Comparison of ENCODE assay signal across 8 cellular contexts in the genomic region with DNA sequence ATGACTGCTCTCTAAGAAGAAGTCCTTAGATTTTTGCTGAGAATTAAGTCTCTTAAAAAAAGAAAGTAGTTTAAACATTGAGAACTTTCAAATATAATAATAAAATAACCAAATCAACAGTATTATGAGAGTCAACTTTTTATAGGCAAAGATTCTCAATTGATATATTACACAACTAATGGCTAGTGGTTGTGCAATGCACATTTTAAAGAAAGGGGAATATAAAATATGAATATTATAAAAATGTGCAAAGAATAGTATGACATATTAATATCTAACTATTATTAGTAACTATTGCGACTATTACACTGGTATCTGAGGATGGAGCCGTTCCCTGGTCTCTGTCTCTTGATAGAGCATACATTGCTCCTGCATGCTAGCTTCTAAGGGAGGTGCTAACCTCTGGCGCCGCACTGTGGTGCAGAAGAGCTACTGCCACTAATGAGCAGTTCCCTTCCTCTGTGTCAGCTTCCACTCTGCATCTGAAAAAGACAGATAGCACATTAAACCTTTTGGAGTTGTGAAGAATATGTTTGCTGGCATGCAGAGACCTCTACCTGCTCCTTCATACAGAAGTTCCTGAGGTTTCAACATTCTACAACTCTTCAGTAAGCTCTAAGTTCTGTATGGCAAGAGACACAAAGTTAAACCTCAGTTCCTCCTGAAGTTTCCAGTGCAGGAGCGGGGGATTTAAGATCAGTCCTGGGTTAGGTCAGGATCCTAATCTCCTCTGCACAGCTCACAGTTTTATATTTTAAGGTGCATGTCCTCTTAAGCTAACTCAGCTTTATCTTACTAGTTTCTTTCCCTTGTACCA. TPM values are rescaled to one million over a fixed set of nuclear protein-coding genes. Genes with fewer than 3 reads are reported as not detected.
A peak's percentile ranks its signal among the peaks of the same experiment; 100 is the strongest.
DNase-seq lines count a peak whose midpoint lies in the region; FAIRE-seq and TF ChIP-seq lines count a peak whose summit lies in the region.

No MANE protein-coding gene starts in this region.

- DNase-seq in NCI-H2107 treated with DMSO at 0.1 percent for 48 hours (lab: John Stamatoyannopoulos, UW; ENCODE audit: unreplicated experiment), result peak; percentile 18
- no peak for DNase-seq in NCI-H2107 (lab: John Stamatoyannopoulos, UW)
- DNase-seq in GM23248, result peak; percentile 85
- peak; percentile 52 for DNase-seq in LHCN-M2 (ENCODE audit: low read depth)
- peak; percentile 51 to 75 for DNase-seq in SJCRH30
- peak; percentile 72 for DNase-seq in MCF 10A (ENCODE audit: unreplicated experiment)
- peak; percentile 75 for DNase-seq in kidney
- peak; percentile 51 for DNase-seq in stimulated activated CD4-positive, alpha-beta T cell treated with anti-CD3 and anti-CD28 coated beads, Interleukin-4, amount 100 ng/mL, for 1 hour

- H3K4me1 ChIP-seq in GM23248 (ENCODE audit: insufficient read depth), result no peaks in the 10 kb centered on the region; the same call in 1 of the 2 replicates
- no peaks in the 10 kb centered on the region for H3K4me1 ChIP-seq in SJCRH30
- H3K4me1 ChIP-seq in kidney (ENCODE audit: control insufficient read depth in 1 of 2, insufficient read depth in 1 of 2, low read depth in 1 of 2, low read length in 2 of 2), result peaks cover 0 to 10% of the 10 kb centered on the region in 2 donors

- H3K36me3 ChIP-seq in GM23248 (ENCODE audit: low read depth) (no peaks in the 10 kb centered on the region), SJCRH30 (no peaks in the 10 kb centered on the region), kidney (ENCODE audit: control insufficient read depth in 1 of 2, insufficient read depth in 2 of 2, low read length in 2 of 2) (no peaks in the 10 kb centered on the region)

- no peaks in the 10 kb centered on the region for H3K9me3 Mint-ChIP-seq in MCF 10A (ENCODE audit: unreplicated experiment)

- H3K9me3 ChIP-seq in GM23248 (ENCODE audit: low read depth) (no peaks in the 10 kb centered on the region), SJCRH30 (replicated peaks) (no peaks in the 10 kb centered on the region), kidney (ENCODE audit: control insufficient read depth in 1 of 2, low read length in 2 of 2) (no peaks in the 10 kb centered on the region)

- H3K79me2 ChIP-seq in GM23248 (ENCODE audit: insufficient read depth), result no peaks in the 10 kb centered on the region

- H3K4me3 ChIP-seq in GM23248, result no peak overlapping the region
- no peak overlapping the region for H3K4me3 ChIP-seq in SJCRH30
- H3K4me3 ChIP-seq in kidney (ENCODE audit: low read length in 2 of 2), result no peak overlapping the region

- no peak overlapping the region for H3K27ac Mint-ChIP-seq in MCF 10A (ENCODE audit: low read depth, unreplicated experiment)

- intact Hi-C loops in MCF 10A (cut with micrococcal nuclease) (loop anchor here (1.0 to 10.0 kb wide), 4 partner anchors 87 to 189 kb away; a partner anchor contains a TSS), kidney (cut with DNase I) (no loop called here)

- WGBS in GM23248 (ENCODE audit: low coverage in 1 of 2, low lambda C conversion rate in 2 of 2, missing lambda C conversion rate in 2 of 2), 2 experiments, result 8 to 12% methylated on average over 5 of the region's 5 CpGs

- H3F3A ChIP-seq in GM23248 (ENCODE audit: insufficient read depth), result no peaks in the 10 kb centered on the region

- peaks cover 46% of the 10 kb centered on the region for H3K27me3 Mint-ChIP-seq in MCF 10A (ENCODE audit: insufficient read depth, unreplicated experiment)

- BruUV-seq in MCF 10A (replicated peaks; lab: Mats Ljungman, UMichigan), result no TSS peak

- FAIRE-seq in kidney (lab: Jason Lieb, UNC), result no peak

- H3K36me3 Mint-ChIP-seq in MCF 10A (ENCODE audit: insufficient read depth, unreplicated experiment), result no peaks in the 10 kb centered on the region

- CTCF ChIA-PET in MCF 10A (lab: Yijun Ruan, JAX), result interaction anchor here (0.5 to 10.3 kb wide), 51 partner anchors 9 to 1870 kb away, joined by 3 to 291 read pairs (median 5); a partner anchor contains a TSS

- no peaks in the 10 kb centered on the region for H4K20me1 ChIP-seq in GM23248 (ENCODE audit: insufficient read depth)

- H2AFZ ChIP-seq in GM23248, result no peak overlapping the region

- POLR2A ChIA-PET in MCF 10A (lab: Yijun Ruan, JAX), result interaction anchor here (1.2 kb wide), 1 partner anchor 143 kb away, joined by 9 read pairs; a partner anchor contains a TSS

- H3K4me1 Mint-ChIP-seq in MCF 10A (ENCODE audit: insufficient read depth, unreplicated experiment), result no peaks in the 10 kb centered on the region

- H3K4me3 Mint-ChIP-seq in MCF 10A (ENCODE audit: unreplicated experiment), result no peak overlapping the region

- H3K9ac ChIP-seq in GM23248, result no peak overlapping the region
- H3K9ac ChIP-seq in kidney (ENCODE audit: low read length in 2 of 2), result no peak overlapping the region

- TF ChIP-seq CTCF in MCF 10A (IDR thresholded peaks at IDR 0.05; ENCODE audit: unreplicated experiment) (peak; percentile 93), kidney (IDR thresholded peaks at IDR 0.05; ENCODE audit: borderline replicate concordance, extremely low read depth, insufficient read depth) (peak; percentile 88)

- in situ Hi-C loops in GM23248 (cut with MboI), result loop anchor here (10.0 to 25.0 kb wide), 2 partner anchors 151 to 354 kb away; no protein-coding TSS in a partner anchor

- H3K27ac ChIP-seq in GM23248 (no peak overlapping the region), SJCRH30 (no peak overlapping the region), kidney (ENCODE audit: low read depth in 2 of 2, low read length in 2 of 2) (no peak overlapping the region)

- no peak overlapping the region for H3K4me2 ChIP-seq in GM23248 (ENCODE audit: unreplicated experiment)

- no peaks in the 10 kb centered on the region for H3K9me2 ChIP-seq in GM23248 (ENCODE audit: insufficient read depth)

- H3K27me3 ChIP-seq in GM23248 (replicated peaks; ENCODE audit: insufficient read depth), result peaks cover 79% of the 10 kb centered on the region
- H3K27me3 ChIP-seq in SJCRH30, result 0 out of 2 replicates have a peak, but pooled peaks cover 9% of the 10 kb centered on the region

RNA-seq across cellular contexts. Expression of a gene that starts 3.5 kb away (rescaled TPM):
- not detected in 2 replicates for total RNA-seq in GM23248 (2014; rRNA removed; shearing (Covaris generic))
- polyA plus RNA-seq in GM23248 (2016; fragmentation: Nextera tagmentation; extraction: Ambion mirVana) (not detected in 2 replicates), kidney (ENCODE audit: insufficient read depth, low read depth, low replicate concordance) (5.6 TPM)
- total RNA-seq in LHCN-M2 (2014; rRNA removed) (not detected in 2 replicates), MCF 10A (2022) (0.05 and 0.09 TPM in 2 replicates), kidney (5.9 TPM)
- polyA plus RNA-seq in LHCN-M2 (2012), result not detected
- 0.10 TPM in 2 replicates for total RNA-seq in SJCRH30 (2014; rRNA removed; shearing (Covaris generic))
